ENCODE assay signal across 25 cellular contexts in the genomic region with DNA sequence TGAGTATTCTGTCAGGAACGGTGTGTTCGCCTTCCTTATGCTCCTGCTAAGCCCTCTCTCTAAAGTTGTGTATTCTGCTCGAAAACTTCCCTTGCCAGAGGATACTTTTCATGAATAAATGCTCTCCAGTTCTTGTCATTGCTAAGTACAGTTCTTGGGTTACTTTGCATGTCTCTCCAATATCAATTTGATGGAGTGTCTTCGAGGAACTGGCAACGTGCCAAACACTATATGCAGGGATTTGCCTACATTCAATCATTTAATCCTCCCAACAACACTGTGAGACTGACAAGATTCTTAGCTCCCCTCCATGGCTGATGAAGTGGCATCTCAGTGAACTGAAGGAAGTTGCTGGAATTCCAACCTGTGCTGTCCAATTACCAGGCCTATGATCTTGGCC. TPM values are rescaled to one million over a fixed set of nuclear protein-coding genes. Genes with fewer than 3 reads are reported as not detected.
"Had no signal": no experiment of that assay in that cellular context is flagged by ENCODE, and none has a peak within 500 bp of the region (broad histone marks: within the 10 kb centered on the region; RNA-seq: fewer than 3 reads in every experiment).

No MANE protein-coding gene starts in this region.

- H3K9me3 ChIP-seq: esophagus muscularis mucosa, heart left ventricle, left lung, mucosa of descending colon, thoracic aorta had no signal

- H3K36me3 ChIP-seq: esophagus muscularis mucosa, heart left ventricle, left lung, thoracic aorta had no signal

- H3K27me3 ChIP-seq: esophagus muscularis mucosa, foreskin keratinocyte, heart left ventricle, left lung had no signal

- H3K27ac ChIP-seq: esophagus muscularis mucosa, foreskin keratinocyte, heart left ventricle, left lung, skin epidermis, thoracic aorta had no signal

- FAIRE-seq: urothelium cell line had no signal

- ATAC-seq: activated CD4-positive, alpha-beta T cell treated with anti-CD3 and anti-CD28 coated beads for 36 hours; activated CD8-positive, alpha-beta memory T cell treated with anti-CD3 and anti-CD28 coated beads, Interleukin-2, amount 10 ng/mL, durations not matched to agents 7 days and 5 days; activated CD8-positive, alpha-beta T cell treated with anti-CD3 and anti-CD28 coated beads, Interleukin-2, amount 10 ng/mL, durations not matched to agents 7 days and 5 days; activated naive CD8-positive, alpha-beta T cell treated with anti-CD3 and anti-CD28 coated beads, Interleukin-2, amount 50 U/mL, for 24 hours; foreskin keratinocyte; heart left ventricle; left lung; mucosa of descending colon; natural killer cell treated with Interleukin-12 subunit alpha and Interleukin-12 subunit beta and Interleukin-15 and Interleukin-18, amount 100 ng/mL, for 72 hours; sciatic nerve; stimulated activated effector memory CD8-positive, alpha-beta T cell treated with anti-CD3 and anti-CD28 coated beads, Interleukin-12 subunit alpha, Interleukin-12 subunit beta, amount 100 ng/mL, for 72 hours had no signal

- H3K4me1 ChIP-seq: foreskin keratinocyte had no signal

- H3K4me3 ChIP-seq: esophagus muscularis mucosa, heart left ventricle, left lung, lung, mucosa of descending colon, skin epidermis, thoracic aorta had no signal

- DNase-seq: activated CD4-positive, alpha-beta T cell treated with anti-CD3 and anti-CD28 coated beads for 36 hours; activated CD4-positive, CD25-positive, alpha-beta regulatory T cell; activated CD8-positive, alpha-beta memory T cell treated with anti-CD3 and anti-CD28 coated beads, Interleukin-2, amount 10 ng/mL, durations not matched to agents 7 days and 5 days; activated CD8-positive, alpha-beta T cell treated with anti-CD3 and anti-CD28 coated beads, Interleukin-2, amount 10 ng/mL, durations not matched to agents 7 days and 5 days; activated naive CD8-positive, alpha-beta T cell treated with anti-CD3 and anti-CD28 coated beads, Interleukin-2, amount 50 U/mL, for 24 hours; activated T-cell treated with anti-CD3 and anti-CD28 coated beads, Interleukin-2, amount 50 U/mL, for 48 hours; amygdala; central memory CD4-positive, alpha-beta T cell; endodermal cell; foreskin keratinocyte; heart left ventricle; left lung; mesendoderm; mucosa of descending colon; stimulated activated CD4-positive, alpha-beta T cell treated with anti-CD3 and anti-CD28 coated beads, Interleukin-12 subunit alpha, Interleukin-12 subunit beta, amount 100 ng/mL, for 4 hours; stimulated activated CD4-positive, alpha-beta T cell treated with anti-CD3 and anti-CD28 coated beads, Interleukin-4, amount 100 ng/mL, for 24 hours; trophoblast cell had no signal

RNA-seq across cellular contexts. Expression of gene CRISPLD2, which starts 19.7 kb away (rescaled TPM):
- total RNA-seq: activated CD8-positive, alpha-beta memory T cell treated with anti-CD3 and anti-CD28 coated beads, Interleukin-2, amount 10 ng/mL, durations not matched to agents 7 days and 5 days; activated CD8-positive, alpha-beta T cell treated with anti-CD3 and anti-CD28 coated beads, Interleukin-2, amount 10 ng/mL, durations not matched to agents 7 days and 5 days had no signal
